ENCODE assay signal across 16 cellular contexts in the genomic region with DNA sequence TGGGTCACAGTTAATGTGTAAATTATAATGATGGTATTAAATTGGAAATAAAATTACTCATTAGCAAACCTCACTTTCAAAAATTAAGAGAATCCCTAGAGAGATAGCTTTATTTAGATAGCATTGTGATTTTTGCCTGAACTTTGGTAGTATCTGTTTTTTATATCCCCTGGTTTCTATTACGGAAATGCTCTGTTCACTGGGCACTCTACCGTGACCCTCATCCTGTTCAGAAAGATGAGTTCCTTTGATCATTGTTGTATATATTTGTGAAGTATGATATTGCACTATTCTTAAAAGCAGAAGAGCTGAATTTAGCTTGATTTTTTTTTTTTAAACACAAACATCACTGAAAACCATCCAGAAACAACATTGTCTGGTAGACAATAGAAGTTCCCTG.
"Had no signal": no experiment of that assay in that cellular context is flagged by ENCODE, and none has a peak within 500 bp of the region (broad histone marks: within the 10 kb centered on the region; RNA-seq: fewer than 3 reads in every experiment).

No MANE protein-coding gene starts in this region.

- H3K4me2 ChIP-seq: neural progenitor cell had no signal

- H3K9ac ChIP-seq: neural progenitor cell had no signal

- H3K9me3 ChIP-seq: psoas muscle, sigmoid colon, thoracic aorta, tibial nerve had no signal

- DNase-seq: dorsolateral prefrontal cortex; effector CD4-positive, alpha-beta T cell; head of caudate nucleus; naive thymus-derived CD4-positive, alpha-beta T cell; psoas muscle; right cardiac atrium; sigmoid colon; stimulated activated CD4-positive, alpha-beta T cell treated with anti-CD3 and anti-CD28 coated beads, Interleukin-2, amount 100 ng/mL, for 24 hours; stimulated activated CD4-positive, alpha-beta T cell treated with anti-CD3 and anti-CD28 coated beads, Interleukin-4, amount 100 ng/mL, for 4 hours; stimulated activated naive CD8-positive, alpha-beta T cell treated with anti-CD3 and anti-CD28 coated beads, Interleukin-15, Interleukin-2, amounts not matched to agents 100 U/mL and 50 U/mL, for 24 hours; upper lobe of left lung had no signal

- ATAC-seq: naive thymus-derived CD4-positive, alpha-beta T cell; psoas muscle; right cardiac atrium; stimulated activated memory B cell treated with anti-CD40 and anti-IgM and Interleukin-4, amounts not matched to agents 10 μg/mL and 1 μg/mL and 100 μg/mL, for 72 hours; stimulated activated naive CD8-positive, alpha-beta T cell treated with anti-CD3 and anti-CD28 coated beads, Interleukin-15, Interleukin-2, amounts not matched to agents 100 U/mL and 50 U/mL, for 24 hours had no signal

- H3K4me1 ChIP-seq: neural progenitor cell, psoas muscle, sigmoid colon, tibial nerve, upper lobe of left lung had no signal

- H3K4me3 ChIP-seq: dorsolateral prefrontal cortex, lung, neural progenitor cell, psoas muscle, sigmoid colon, thoracic aorta, tibial nerve, upper lobe of left lung had no signal

- H3K27me3 ChIP-seq: neural progenitor cell, sigmoid colon, tibial nerve, upper lobe of left lung had no signal

- H3K36me3 ChIP-seq: neural progenitor cell, sigmoid colon, thoracic aorta, tibial nerve, upper lobe of left lung had no signal

- H3K27ac ChIP-seq: dorsolateral prefrontal cortex, neural progenitor cell, psoas muscle, sigmoid colon, thoracic aorta, tibial nerve, upper lobe of left lung had no signal
